15 cellular contexts compared by ENCODE assay signal in the genomic region with DNA sequence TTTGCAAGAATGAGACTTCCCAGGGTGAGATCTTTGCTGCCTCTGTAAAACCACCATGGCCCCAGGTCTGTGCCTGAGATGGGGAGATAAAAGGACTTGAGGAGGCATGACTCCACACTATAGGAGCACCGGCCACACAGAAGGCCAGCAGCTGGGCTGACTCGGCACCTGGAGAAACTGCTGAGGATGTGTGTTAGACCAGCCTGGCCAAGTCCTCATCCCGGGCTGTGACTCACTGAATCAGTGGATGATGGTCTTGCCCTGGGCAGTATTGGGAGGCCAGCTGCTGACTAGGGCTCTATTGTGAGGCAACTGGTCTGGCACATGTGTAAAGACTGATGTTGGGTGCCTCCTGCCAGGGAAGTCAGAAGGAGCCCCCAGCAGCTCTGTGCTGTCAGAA.
DNase-seq lines count a peak whose midpoint lies in the region; ATAC-seq, FAIRE-seq and TF ChIP-seq lines count a peak whose summit lies in the region.
"Had no signal": no experiment of that assay in that cellular context is flagged by ENCODE, and none has a peak within 500 bp of the region (broad histone marks: within the 10 kb centered on the region; RNA-seq: fewer than 3 reads in every experiment).

No MANE protein-coding gene starts in this region.

- H3K36me3 ChIP-seq in bronchial epithelial cell (ENCODE audit: control insufficient read depth, insufficient read depth, low read length): no peaks in the 10 kb centered on the region
- H3K36me3 ChIP-seq in pancreas: no peaks in the 10 kb centered on the region
- H3K36me3 ChIP-seq: upper lobe of right lung had no signal

- intact Hi-C loops in pancreas (cut with DNase I): loop anchor here in 1 of 3 donors (5.0 kb wide), 1 partner anchor 1092 kb away; no protein-coding TSS in a partner anchor

- H3K27me3 ChIP-seq in bronchial epithelial cell (ENCODE audit: control insufficient read depth, insufficient read depth, low read length) (no peaks in the 10 kb centered on the region), pancreas (no peaks in the 10 kb centered on the region)

- H3K4me3 ChIP-seq in bronchial epithelial cell (ENCODE audit: low read depth, low read length) (no peak overlapping the region), pancreas (no peak overlapping the region)
- H3K4me3 ChIP-seq: skin epidermis, upper lobe of right lung had no signal

- no peak for TF ChIP-seq CTCF in bronchial epithelial cell (IDR thresholded peaks at IDR 0.05; ENCODE audit: insufficient read depth, low read length, severe bottlenecking)
- no peak for TF ChIP-seq CTCF in pancreas (IDR thresholded peaks at IDR 0.05)

- ATAC-seq in HG03354 (IDR thresholded peaks at IDR 0.05; ENCODE audit: poor library complexity, severe bottlenecking, unreplicated experiment) (no peak), pancreas (no peak)
- ATAC-seq: upper lobe of right lung had no signal

- no peak for FAIRE-seq in bronchial epithelial cell (lab: Jason Lieb, UNC)
- no peak for FAIRE-seq in pancreas (lab: Jason Lieb, UNC)
- FAIRE-seq: endometrium had no signal

- DNase-seq in AG20443 (ENCODE audit: low spot score): peak; percentile 77
- peak; percentile 85 for DNase-seq in M059J (ENCODE audit: low read depth)
- peak; percentile 94 for DNase-seq in bronchial epithelial cell (ENCODE audit: low read depth)
- peak; percentile 58 for DNase-seq in kidney tubule cell (ENCODE audit: low spot score)
- DNase-seq in NCI-H2081 treated with DMSO at 0.1 percent for 48 hours (lab: John Stamatoyannopoulos, UW): no peak
- DNase-seq in G401 (ENCODE audit: low spot score): no peak
- no peak for DNase-seq in pancreas
- DNase-seq: activated CD4-positive, CD25-positive, alpha-beta regulatory T cell; activated T-cell treated with anti-CD3 and anti-CD28 coated beads for 4 hours; NCI-H1092 treated with DMSO at 0.1 percent for 48 hours; NCI-H748 treated with DMSO at 0.1 percent for 48 hours; upper lobe of right lung had no signal

- in situ Hi-C loops in G401 (cut with HindIII; ENCODE audit: low sequenced_read_pairs): no loop called here

- 57 to 59% methylated on average over 3 of the region's 3 CpGs for WGBS in pancreas, 2 donors

- no peak overlapping the region for H3K27ac ChIP-seq in pancreas
- H3K27ac ChIP-seq: upper lobe of right lung had no signal

- no peaks in the 10 kb centered on the region for H3K4me1 ChIP-seq in pancreas
- H3K4me1 ChIP-seq: upper lobe of right lung had no signal

- no peaks in the 10 kb centered on the region for H3K9me3 ChIP-seq in pancreas
- H3K9me3 ChIP-seq: upper lobe of right lung had no signal

Comparison
In these comparisons a context has a peak if more than half of its experiments do, and no peak if none do; other contexts are left out.
1. DNase-seq: peak in AG20443 (single experiment), M059J (single experiment), bronchial epithelial cell (single experiment) and kidney tubule cell (single experiment); none in NCI-H2081 treated with DMSO at 0.1 percent for 48 hours (single experiment), G401 (single experiment) and pancreas (0 of 6).